ENCODE assay signal across 8 cellular contexts in the genomic region with DNA sequence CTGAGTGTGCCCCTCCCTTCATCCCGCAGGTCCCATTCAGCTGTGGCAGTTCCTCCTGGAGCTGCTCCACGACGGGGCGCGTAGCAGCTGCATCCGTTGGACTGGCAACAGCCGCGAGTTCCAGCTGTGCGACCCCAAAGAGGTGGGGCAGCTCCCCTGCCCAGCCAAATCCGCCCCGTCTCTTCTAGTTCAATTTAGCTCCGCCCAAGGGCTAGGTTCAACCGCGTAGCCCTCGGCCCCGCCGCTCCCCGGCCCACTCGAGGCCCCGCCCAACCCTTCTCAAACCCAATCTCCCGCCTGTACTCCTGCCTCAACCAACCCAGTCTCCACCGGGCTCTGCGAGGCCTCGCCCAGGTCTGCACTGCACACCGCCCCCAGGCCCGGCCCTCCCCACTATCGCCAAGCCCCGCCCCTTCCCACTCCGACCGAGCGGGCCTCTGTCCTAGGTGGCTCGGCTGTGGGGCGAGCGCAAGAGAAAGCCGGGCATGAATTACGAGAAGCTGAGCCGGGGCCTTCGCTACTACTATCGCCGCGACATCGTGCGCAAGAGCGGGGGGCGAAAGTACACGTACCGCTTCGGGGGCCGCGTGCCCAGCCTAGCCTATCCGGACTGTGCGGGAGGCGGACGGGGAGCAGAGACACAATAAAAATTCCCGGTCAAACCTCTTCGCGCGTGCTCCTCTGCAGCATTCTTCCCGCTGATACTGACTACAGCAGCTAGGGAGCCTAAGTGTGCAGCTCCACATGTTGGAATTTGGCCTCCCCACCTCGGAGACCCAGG. TPM values are rescaled to one million over a fixed set of nuclear protein-coding genes. Genes with fewer than 3 reads are reported as not detected.
DNase-seq lines count a peak whose midpoint lies in the region; ATAC-seq and TF ChIP-seq lines count a peak whose summit lies in the region.

No MANE protein-coding gene starts in this region.

- H3K27me3 ChIP-seq in PC-9 (ENCODE audit: insufficient read depth, low read depth) = no peaks in the 10 kb centered on the region
- H3K27me3 ChIP-seq in esophagus muscularis mucosa = no peaks in the 10 kb centered on the region

- under 1% methylated on average over 36 of the region's 60 CpGs for WGBS in esophagus muscularis mucosa

- peaks cover 12% of the 10 kb centered on the region for H3K79me2 ChIP-seq in PC-9 (ENCODE audit: low read depth)

- H3K9me3 ChIP-seq in PC-9 (ENCODE audit: insufficient read depth, low read depth) = no peaks in the 10 kb centered on the region
- H3K9me3 ChIP-seq in esophagus muscularis mucosa = no peaks in the 10 kb centered on the region

- H3K9me2 ChIP-seq in PC-9 (ENCODE audit: insufficient read depth) = no peaks in the 10 kb centered on the region

- ATAC-seq in GM21529 (IDR thresholded peaks at IDR 0.05; ENCODE audit: unreplicated experiment) = peak; percentile 70
- ATAC-seq in activated T-cell treated with anti-CD3 and anti-CD28 coated beads, Interleukin-2, amount 50 U/mL, for 4 hours = peak; percentile 83 to 85

- H3K36me3 Mint-ChIP-seq in activated T-cell treated with anti-CD3 and anti-CD28 coated beads, Interleukin-2, amount 50 U/mL, for 4 hours (ENCODE audit: insufficient read depth) = peaks cover 4% of the 10 kb centered on the region

- H3K4me3 Mint-ChIP-seq in activated T-cell treated with anti-CD3 and anti-CD28 coated beads, Interleukin-2, amount 50 U/mL, for 4 hours = peak overlapping the region; percentile 79

- H3K4me1 ChIP-seq in PC-9 (replicated peaks; ENCODE audit: insufficient read depth) = peaks cover 11% of the 10 kb centered on the region
- H3K4me1 ChIP-seq in esophagus muscularis mucosa = peaks cover 21 to 56% (median 54%) of the 10 kb centered on the region in 4 donors

- CTCF ChIA-PET in PC-9 (lab: Charles Lee) = no interaction called here

- H4K20me1 ChIP-seq in PC-9 (ENCODE audit: insufficient read depth) = no peaks in the 10 kb centered on the region

- peak overlapping the region; percentile 20; the same call in 1 of the 2 replicates for H3K27ac ChIP-seq in PC-9
- H3K27ac ChIP-seq in esophagus muscularis mucosa (replicated peaks in 1 of 4) = peak overlapping the region; percentile 83 to 95 (median 88)

- peaks cover 17% of the 10 kb centered on the region; the same call in 1 of the 2 replicates for H3F3A ChIP-seq in PC-9 (ENCODE audit: insufficient read depth, low read depth)

- peak; percentile 19 for TF ChIP-seq POLR2A in esophagus muscularis mucosa (IDR thresholded peaks at IDR 0.05; ENCODE audit: low read depth)

- peak overlapping the region; percentile 62 for H3K4me3 ChIP-seq in Jurkat, Clone E6-1 (ENCODE audit: low read length)
- H3K4me3 ChIP-seq in PC-9 (peak overlapping the region; percentile 78), esophagus muscularis mucosa (peak overlapping the region; percentile 59 to 80 (median 62))

- H3K9me3 Mint-ChIP-seq in activated T-cell treated with anti-CD3 and anti-CD28 coated beads, Interleukin-2, amount 50 U/mL, for 4 hours = no peaks in the 10 kb centered on the region

- H3K4me2 ChIP-seq in PC-9 = peak overlapping the region; percentile 94

- no peak for TF ChIP-seq CTCF in PC-9 (conservative IDR thresholded peaks at IDR 0.05)
- no peak for TF ChIP-seq CTCF in esophagus muscularis mucosa (IDR thresholded peaks at IDR 0.05)

- no peaks in the 10 kb centered on the region for H3K36me3 ChIP-seq in PC-9 (ENCODE audit: low read depth)
- H3K36me3 ChIP-seq in esophagus muscularis mucosa = no peaks in the 10 kb centered on the region

- no TSS peak for BruUV-seq in PC-9 (replicated peaks; lab: Mats Ljungman, UMichigan)

- DNase-seq in DMS 273 (lab: John Stamatoyannopoulos, UW; ENCODE audit: unreplicated experiment) (peak; percentile 98), PC-9 (peak; percentile 86 to 95), esophagus muscularis mucosa (ENCODE audit: extremely low spot score) (peak; percentile 98), myocyte (ENCODE audit: low read depth) (peak; percentile 90)
- DNase-seq in Jurkat, Clone E6-1 (ENCODE audit: low read depth, low spot score) = peak; percentile 94
- DNase-seq in activated T-cell treated with anti-CD3 and anti-CD28 coated beads, Interleukin-2, amount 50 U/mL, for 4 hours = peak; percentile 89
- DNase-seq in stimulated activated CD8-positive, alpha-beta memory T cell treated with anti-CD3 and anti-CD28 coated beads, Interleukin-7, amount 100 ng/mL, for 24 hours (ENCODE audit: low read depth) = peak; percentile 88

- intact Hi-C loops in PC-9 (cut with micrococcal nuclease; ENCODE audit: unreplicated experiment) (loop anchor here (2.0 to 5.0 kb wide), 2 partner anchors 72 to 97 kb away; partner anchors contain the start of gene TMEM147), esophagus muscularis mucosa (cut with DNase I) (no loop called here)

- POLR2A ChIA-PET in PC-9 (lab: Charles Lee; ENCODE audit: unreplicated experiment) = interaction anchor here (0.5 to 1.0 kb wide), 6 partner anchors 58 to 493 kb away, joined by 3 to 11 read pairs (median 6); no protein-coding TSS in a partner anchor

- H3K4me1 Mint-ChIP-seq in activated T-cell treated with anti-CD3 and anti-CD28 coated beads, Interleukin-2, amount 50 U/mL, for 4 hours (ENCODE audit: low read depth) = peaks cover 35% of the 10 kb centered on the region

- no peaks in the 10 kb centered on the region for H3K27me3 Mint-ChIP-seq in activated T-cell treated with anti-CD3 and anti-CD28 coated beads, Interleukin-2, amount 50 U/mL, for 4 hours (ENCODE audit: low read depth)

- peak overlapping the region; percentile 96 for H2AFZ ChIP-seq in PC-9

- no peak for TF ChIP-seq EP300 in esophagus muscularis mucosa (IDR thresholded peaks at IDR 0.05)

RNA-seq across cellular contexts. Expression of gene ETV2, which starts 2.9 kb away (rescaled TPM):
- polyA plus RNA-seq in Jurkat, Clone E6-1 (2012; ENCODE audit: insufficient read depth, insufficient read length) = 1.4 TPM
- total RNA-seq in PC-9 (2021) (1.8 and 2.1 TPM in 2 replicates), esophagus muscularis mucosa (1 to 10 TPM in 1 of 4 donors, not detected in 3; 3.4 TPM), myocyte (not detected in 2 replicates)
- total RNA-seq in activated T-cell treated with anti-CD3 and anti-CD28 coated beads, Interleukin-2, amount 50 U/mL, for 4 hours = 1 to 10 TPM in 1 of 3 donors, under 1 TPM in 2; 0.16 to 1.2 (median 0.56) TPM
- polyA plus RNA-seq in myocyte (2012) = 1.4 TPM

RNA-seq across cellular contexts. Expression of gene COX6B1, which starts 3.7 kb away (rescaled TPM):
- polyA plus RNA-seq in Jurkat, Clone E6-1 (2012; ENCODE audit: insufficient read depth, insufficient read length) = 626 TPM
- total RNA-seq in PC-9 (2021) (441 and 489 TPM in 2 replicates), esophagus muscularis mucosa (100 to 1,000 TPM; 205 to 508 (median 313) TPM), myocyte (513 and 547 TPM in 2 replicates)
- 100 to 1,000 TPM; 462 to 480 (median 465) TPM for total RNA-seq in activated T-cell treated with anti-CD3 and anti-CD28 coated beads, Interleukin-2, amount 50 U/mL, for 4 hours
- 626 TPM for polyA plus RNA-seq in myocyte (2012)

RNA-seq across cellular contexts. Expression of gene RBM42, which starts 15.6 kb away (rescaled TPM):
- polyA plus RNA-seq in Jurkat, Clone E6-1 (2012; ENCODE audit: insufficient read depth, insufficient read length) = 114 TPM
- 110 and 153 TPM in 2 replicates for total RNA-seq in PC-9 (2021)
- 100 to 1,000 TPM; 136 to 153 (median 139) TPM for total RNA-seq in activated T-cell treated with anti-CD3 and anti-CD28 coated beads, Interleukin-2, amount 50 U/mL, for 4 hours
- total RNA-seq in esophagus muscularis mucosa = 100 to 1,000 TPM in 2 of 4 donors, 10 to 100 TPM in 2; 63.1 to 112 (median 95.2) TPM
- total RNA-seq in myocyte = 68.9 and 72.6 TPM in 2 replicates
- polyA plus RNA-seq in myocyte (2012) = 76.0 TPM

RNA-seq across cellular contexts. Expression of gene UPK1A, which starts 21.9 kb away (rescaled TPM):
- polyA plus RNA-seq in Jurkat, Clone E6-1 (2012; ENCODE audit: insufficient read depth, insufficient read length) = not detected
- total RNA-seq in PC-9 (2021) (0.65 and 1.6 TPM in 2 replicates), esophagus muscularis mucosa (not detected), myocyte (not detected in 2 replicates)
- under 1 TPM; 0.22 to 0.26 (median 0.23) TPM for total RNA-seq in activated T-cell treated with anti-CD3 and anti-CD28 coated beads, Interleukin-2, amount 50 U/mL, for 4 hours
- 0.23 TPM for polyA plus RNA-seq in myocyte (2012)

RNA-seq across cellular contexts. Expression of gene HAUS5, which starts 31.9 kb away (rescaled TPM):
- 71.0 TPM for polyA plus RNA-seq in Jurkat, Clone E6-1 (2012; ENCODE audit: insufficient read depth, insufficient read length)
- total RNA-seq in PC-9 (2021) (21.7 and 23.5 TPM in 2 replicates), esophagus muscularis mucosa (1 to 10 TPM; 3.7 to 4.7 (median 4.3) TPM), myocyte (4.8 and 6.5 TPM in 2 replicates)
- total RNA-seq in activated T-cell treated with anti-CD3 and anti-CD28 coated beads, Interleukin-2, amount 50 U/mL, for 4 hours = 10 to 100 TPM; 39.2 to 48.1 (median 41.3) TPM
- 7.2 TPM for polyA plus RNA-seq in myocyte (2012)

Comparison
In these comparisons a context has a peak if more than half of its experiments do, and no peak if none do; other contexts are left out.
1. Peak in every context shown above with its lines: DNase-seq, ATAC-seq, H3K4me3 ChIP-seq and H3K27ac ChIP-seq.